Comparison of ENCODE assay signal across 8 cellular contexts in the genomic region with DNA sequence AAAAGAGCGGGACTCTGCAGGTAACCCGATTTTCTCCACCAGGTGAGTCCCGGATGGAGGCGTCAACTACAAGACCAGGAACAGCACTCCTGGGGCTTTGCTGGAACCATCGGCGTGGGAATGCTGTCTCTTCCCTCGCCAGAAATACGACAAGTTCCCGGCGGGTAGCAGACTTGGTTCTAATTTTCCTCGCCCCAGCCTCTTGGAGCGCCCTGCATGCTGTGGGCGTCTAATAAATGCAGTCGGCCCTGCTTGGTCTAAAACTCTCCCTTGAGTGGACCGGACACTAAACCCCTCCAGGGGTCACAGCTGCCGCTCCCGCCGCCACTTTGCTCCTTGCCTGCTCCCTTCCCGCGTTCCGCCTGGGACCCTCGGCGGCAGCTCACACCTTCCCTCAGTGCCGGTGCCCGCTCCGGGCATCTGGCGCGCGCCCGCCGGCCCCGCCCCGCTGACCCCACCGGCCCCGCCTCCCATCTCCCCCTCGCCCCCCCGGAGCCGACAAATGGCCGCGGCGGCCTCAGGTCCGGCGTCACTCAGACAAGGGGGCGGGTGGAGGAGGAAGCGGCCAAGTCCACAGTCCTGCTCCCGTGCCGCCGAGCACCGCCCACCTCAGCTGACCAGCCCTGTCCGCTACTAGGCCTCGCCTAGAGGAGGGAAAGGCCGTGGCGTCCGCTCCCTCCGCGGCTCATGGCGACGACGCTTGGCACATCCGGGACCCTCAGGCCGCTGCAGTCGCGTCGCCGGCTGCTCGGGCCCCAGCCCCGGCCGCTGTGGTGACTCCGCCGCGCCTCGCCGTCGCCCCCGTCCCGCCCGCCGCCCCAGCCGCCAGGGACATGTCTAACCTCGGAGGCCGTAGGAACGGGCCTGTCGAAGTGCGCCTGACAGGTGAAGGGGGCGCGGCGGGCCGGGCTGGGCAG.
DNase-seq lines count a peak whose midpoint lies in the region; ATAC-seq, FAIRE-seq and TF ChIP-seq lines count a peak whose summit lies in the region.

No MANE protein-coding gene starts in this region.

- no peaks in the 10 kb centered on the region for H3K9me3 Mint-ChIP-seq in activated CD4-positive, alpha-beta T cell treated with anti-CD3 and anti-CD28 coated beads for 36 hours (ENCODE audit: low read depth)

- no peak for DNase-seq in GM12864 (ENCODE audit: low read depth)
- peak; percentile 94 for DNase-seq in NCI-H2227 treated with DMSO at 0.1 percent for 48 hours (lab: John Stamatoyannopoulos, UW)
- peak; percentile 71 for DNase-seq in activated CD4-positive, alpha-beta T cell treated with anti-CD3 and anti-CD28 coated beads for 36 hours
- DNase-seq in choroid plexus epithelial cell (ENCODE audit: low read depth): peak; percentile 87
- DNase-seq in kidney: peak; percentile 98
- peak; percentile 28 to 60 for DNase-seq in stimulated activated CD4-positive, alpha-beta T cell treated with anti-CD3 and anti-CD28 coated beads, Interleukin-12 subunit alpha, Interleukin-12 subunit beta, amount 100 ng/mL, for 24 hours (ENCODE audit: low read depth in 2 of 2)

- H3K36me3 Mint-ChIP-seq in activated CD4-positive, alpha-beta T cell treated with anti-CD3 and anti-CD28 coated beads for 36 hours (ENCODE audit: low read depth): peaks cover 3% of the 10 kb centered on the region

- TF ChIP-seq CTCF in GM12864 (IDR thresholded peaks at IDR 0.05; ENCODE audit: low read depth, low read length, missing control alignments) (no peak), choroid plexus epithelial cell (conservative IDR thresholded peaks at IDR 0.05; ENCODE audit: low read depth, low read length) (no peak), kidney (IDR thresholded peaks at IDR 0.05; ENCODE audit: borderline replicate concordance, extremely low read depth, insufficient read depth) (no peak)

- peaks cover 0 to 7% of the 10 kb centered on the region in 2 donors for H3K4me1 ChIP-seq in kidney (ENCODE audit: control insufficient read depth in 1 of 2, insufficient read depth in 1 of 2, low read depth in 1 of 2, low read length in 2 of 2)

- ATAC-seq in HG03103 (IDR thresholded peaks at IDR 0.05; ENCODE audit: low read depth, unreplicated experiment): peak; percentile 60
- ATAC-seq in activated CD4-positive, alpha-beta T cell treated with anti-CD3 and anti-CD28 coated beads for 36 hours: peak; percentile 63
- ATAC-seq in GM18519 (IDR thresholded peaks at IDR 0.05; ENCODE audit: low FRiP score, unreplicated experiment): no peak

- H3K9me3 ChIP-seq in kidney (ENCODE audit: control insufficient read depth in 1 of 2, low read length in 2 of 2): no peaks in the 10 kb centered on the region

- peak overlapping the region; percentile 80 to 89 for H3K27ac ChIP-seq in kidney (ENCODE audit: low read depth in 2 of 2, low read length in 2 of 2)

- peak overlapping the region; percentile 33 to 84 for H3K9ac ChIP-seq in kidney (ENCODE audit: low read length in 2 of 2)

- CTCF ChIA-PET in activated CD4-positive, alpha-beta T cell treated with anti-CD3 and anti-CD28 coated beads for 36 hours (lab: Charles Lee): no interaction called here

- peak overlapping the region; percentile 87 for H3K4me3 Mint-ChIP-seq in activated CD4-positive, alpha-beta T cell treated with anti-CD3 and anti-CD28 coated beads for 36 hours

- H3K4me1 Mint-ChIP-seq in activated CD4-positive, alpha-beta T cell treated with anti-CD3 and anti-CD28 coated beads for 36 hours: peaks cover 31% of the 10 kb centered on the region

- FAIRE-seq in kidney (lab: Jason Lieb, UNC): no peak

- H3K27me3 Mint-ChIP-seq in activated CD4-positive, alpha-beta T cell treated with anti-CD3 and anti-CD28 coated beads for 36 hours: no peaks in the 10 kb centered on the region

- H3K27ac Mint-ChIP-seq in activated CD4-positive, alpha-beta T cell treated with anti-CD3 and anti-CD28 coated beads for 36 hours: peak overlapping the region; percentile 91

- H3K36me3 ChIP-seq in kidney (ENCODE audit: control insufficient read depth in 1 of 2, insufficient read depth in 2 of 2, low read length in 2 of 2): no peaks in the 10 kb centered on the region

- intact Hi-C loops in activated CD4-positive, alpha-beta T cell treated with anti-CD3 and anti-CD28 coated beads for 36 hours (cut with DNase I, micrococcal nuclease): loop anchor here in 1 of 2 experiments (1.0 to 5.0 kb wide), 6 partner anchors 66 to 356 kb away; a partner anchor contains a TSS
- intact Hi-C loops in kidney (cut with DNase I): no loop called here

- POLR2A ChIA-PET in activated CD4-positive, alpha-beta T cell treated with anti-CD3 and anti-CD28 coated beads for 36 hours (lab: Charles Lee): no interaction called here

- H3K4me3 ChIP-seq in GM12864 (ENCODE audit: low read depth, low read length) (peak overlapping the region; percentile 65), choroid plexus epithelial cell (ENCODE audit: low read depth, low read length) (peak overlapping the region; percentile 77), kidney (ENCODE audit: low read length in 2 of 2) (peak overlapping the region; percentile 77 to 78)
